35 cellular contexts compared by ENCODE assay signal in the genomic region with DNA sequence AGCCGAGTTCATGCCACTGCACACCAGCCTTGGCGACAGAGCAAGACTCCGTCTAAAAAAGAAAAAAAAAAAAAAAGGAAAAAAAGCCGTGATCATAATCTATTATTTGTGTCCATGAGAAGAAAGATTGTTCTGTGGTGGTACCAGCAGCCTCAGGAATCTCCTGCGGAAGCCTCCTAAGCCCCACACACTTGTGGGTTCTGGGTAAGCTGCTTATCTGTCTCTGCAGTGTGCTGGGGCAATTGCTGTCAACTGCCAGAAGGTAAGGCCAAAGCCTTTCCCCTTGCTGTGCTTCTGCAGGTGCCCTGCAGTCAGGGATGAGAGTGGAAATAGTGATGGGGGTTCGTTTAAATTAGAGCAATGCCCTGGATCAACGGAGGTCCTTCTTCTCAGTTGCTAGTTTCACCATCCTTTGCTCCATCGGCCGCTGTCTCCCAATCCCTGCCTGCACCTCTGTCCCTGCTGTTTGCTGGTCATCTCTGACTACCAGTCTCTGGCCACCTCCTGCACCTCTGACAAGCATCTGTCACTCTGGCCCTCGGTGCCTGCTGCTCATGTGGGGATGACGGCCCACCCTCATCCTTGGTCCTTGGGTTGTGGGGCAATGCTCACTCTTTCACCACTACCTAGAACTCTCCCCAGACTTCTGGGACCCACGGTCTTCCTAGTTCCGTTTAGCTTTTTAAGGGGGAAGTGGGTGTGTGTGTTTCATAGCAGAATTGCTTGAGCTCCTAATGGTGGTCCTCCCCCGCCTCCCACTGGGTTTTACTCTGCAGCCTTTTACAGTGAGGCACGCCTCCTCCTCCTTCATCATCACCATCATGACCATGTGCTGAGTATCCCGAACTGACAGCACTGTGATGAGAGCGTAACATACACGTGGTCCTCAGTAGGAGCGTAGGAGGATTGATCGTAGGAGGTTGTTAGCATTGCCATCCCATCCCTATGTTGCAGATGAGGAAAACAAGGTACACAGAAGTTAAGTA. TPM values are rescaled to one million over a fixed set of nuclear protein-coding genes. Genes with fewer than 3 reads are reported as not detected.
DNase-seq lines count a peak whose midpoint lies in the region; ATAC-seq, FAIRE-seq and TF ChIP-seq lines count a peak whose summit lies in the region.
"Had no signal": no experiment of that assay in that cellular context is flagged by ENCODE, and none has a peak within 500 bp of the region (broad histone marks: within the 10 kb centered on the region; RNA-seq: fewer than 3 reads in every experiment).

No MANE protein-coding gene starts in this region.

- H2BK120ac ChIP-seq in neuronal stem cell (ENCODE audit: low read depth, low read length) = no peak overlapping the region

- H3K14ac ChIP-seq in neuronal stem cell (ENCODE audit: low read length) = no peak overlapping the region

- no peaks in the 10 kb centered on the region for H4K20me1 ChIP-seq in HepG2 (ENCODE audit: insufficient read depth, low read length)

- H3K79me1 ChIP-seq in neuronal stem cell (ENCODE audit: low read depth, low read length) = no peaks in the 10 kb centered on the region

- intact Hi-C loops in HepG2 (cut with micrococcal nuclease; ENCODE audit: unreplicated experiment) = no loop called here
- intact Hi-C loops in right lobe of liver (cut with DNase I) = no loop called here

- no peak overlapping the region for H3K27ac ChIP-seq in HepG2 (ENCODE audit: extremely low read length, insufficient read depth, low read length)
- H3K27ac ChIP-seq in right lobe of liver = no peak overlapping the region
- H3K27ac ChIP-seq in WERI-Rb-1 = peak overlapping the region; percentile 80
- H3K27ac ChIP-seq in neuronal stem cell (replicated peaks; ENCODE audit: low read length) = no peak overlapping the region
- H3K27ac ChIP-seq: heart right ventricle, KMS-11, PC-9, suprapubic skin, uterus had no signal

- POLR2A ChIA-PET in HepG2 (lab: Yijun Ruan, JAX) = no interaction called here

- H3K36me3 ChIP-seq in HepG2 (replicated peaks in 1 of 2; ENCODE audit: control insufficient read depth in 1 of 2, insufficient read depth in 2 of 2, low read length in 2 of 2) (no peaks in the 10 kb centered on the region), right lobe of liver (no peaks in the 10 kb centered on the region), WERI-Rb-1 (no peaks in the 10 kb centered on the region), neuronal stem cell (replicated peaks in 1 of 2; ENCODE audit: control insufficient read depth in 2 of 2, insufficient read depth in 2 of 2, low read length in 2 of 2) (no peaks in the 10 kb centered on the region), MG63 (no peaks in the 10 kb centered on the region)
- H3K36me3 ChIP-seq: HAP-1, heart right ventricle, suprapubic skin, uterus had no signal

- TF ChIP-seq RAD21 in HepG2 (CRISPR knock-in tag; IDR thresholded peaks at IDR 0.05) = no peak

- TF ChIP-seq CTCF in HepG2 (CRISPR knock-in tag; IDR thresholded peaks at IDR 0.05) = no peak
- no peak for TF ChIP-seq CTCF in right lobe of liver (IDR thresholded peaks at IDR 0.05)
- TF ChIP-seq CTCF in WERI-Rb-1 (IDR thresholded peaks at IDR 0.05; ENCODE audit: low read depth, low read length) = no peak

- DNase-seq in HepG2 (ENCODE audit: low spot score) = no peak
- no peak for DNase-seq in right lobe of liver
- peak; percentile 85 for DNase-seq in WERI-Rb-1
- no peak for DNase-seq in neuronal stem cell (ENCODE audit: low spot score)
- no peak for DNase-seq in activated CD8-positive, alpha-beta memory T cell treated with anti-CD3 and anti-CD28 coated beads, Interleukin-2, amount 10 ng/mL, durations not matched to agents 7 days and 5 days
- DNase-seq in SKM-1 (lab: John Stamatoyannopoulos, UW; ENCODE audit: unreplicated experiment) = no peak
- no peak for DNase-seq in MG63
- DNase-seq: activated CD4-positive, alpha-beta T cell treated with anti-CD3 and anti-CD28 coated beads, Interleukin-2, amount 50 U/mL, for 4 hours; activated naive CD4-positive, alpha-beta T cell treated with anti-CD3 and anti-CD28 coated beads for 36 hours; amniotic stem cell; CD4-positive, alpha-beta memory T cell; DMS53; foreskin fibroblast; heart right ventricle; left cardiac atrium; mammary epithelial cell; NCI-H1694; NCI-H2171; NCI-H510A treated with DMSO at 0.1 percent for 48 hours; nephron progenitor cell; NK-92 treated with Interleukin-12 subunit alpha and Interleukin-12 subunit beta, amount 100 ng/mL, for 24 hours; PC-9; SHP77; stimulated activated naive CD4-positive, alpha-beta T cell; SW 1271; T-helper 9 cell had no signal

- H4K8ac ChIP-seq in neuronal stem cell (ENCODE audit: low read depth, low read length) = no peak overlapping the region

- H3K4me1 Mint-ChIP-seq in activated CD8-positive, alpha-beta memory T cell treated with anti-CD3 and anti-CD28 coated beads, Interleukin-2, amount 10 ng/mL, durations not matched to agents 7 days and 5 days = no peaks in the 10 kb centered on the region

- TF ChIP-seq EP300 in HepG2 (IDR thresholded peaks at IDR 0.05; ENCODE audit: low read depth in 2 of 2, low read length in 2 of 2) (no peak), HepG2 (CRISPR knock-in tag; IDR thresholded peaks at IDR 0.05; ENCODE audit: borderline replicate concordance) (no peak)

- TF ChIP-seq POLR2A in HepG2 (IDR thresholded peaks at IDR 0.05; ENCODE audit: insufficient read depth in 1 of 2, low read depth in 2 of 2, low read length in 2 of 2) (no peak), right lobe of liver (IDR thresholded peaks at IDR 0.05) (no peak)

- peaks cover 1 to 19% of the 10 kb centered on the region in 2 experiments; a peak in 4 of 5 replicates for H3K27me3 ChIP-seq in HepG2 (ENCODE audit: control insufficient read depth in 1 of 2, insufficient read depth in 2 of 2, low read length in 2 of 2)
- no peaks in the 10 kb centered on the region for H3K27me3 ChIP-seq in right lobe of liver
- no peaks in the 10 kb centered on the region for H3K27me3 ChIP-seq in WERI-Rb-1 (ENCODE audit: insufficient read depth, low read depth, severe bottlenecking)
- H3K27me3 ChIP-seq in neuronal stem cell (ENCODE audit: control insufficient read depth in 3 of 3, insufficient read depth in 3 of 3, low read depth in 1 of 3, low read length in 3 of 3) = peaks cover 0 to 37% (median 0%) of the 10 kb centered on the region in 3 experiments
- H3K27me3 ChIP-seq in MG63 = peaks cover 2% of the 10 kb centered on the region; the same call in 1 of the 2 replicates
- H3K27me3 ChIP-seq: suprapubic skin, uterus had no signal

- no peak overlapping the region for H3K4me3 Mint-ChIP-seq in activated CD8-positive, alpha-beta memory T cell treated with anti-CD3 and anti-CD28 coated beads, Interleukin-2, amount 10 ng/mL, durations not matched to agents 7 days and 5 days
- H3K4me3 Mint-ChIP-seq: activated naive CD4-positive, alpha-beta T cell treated with anti-CD3 and anti-CD28 coated beads for 36 hours; CD4-positive, alpha-beta memory T cell; nephron progenitor cell had no signal

- 45% methylated on average over 18 of the region's 20 CpGs for WGBS in HepG2 (ENCODE audit: low lambda C conversion rate)
- WGBS in right lobe of liver (ENCODE audit: insufficient coverage, low coverage, low lambda C conversion rate, missing lambda C conversion rate) = 76% methylated on average over 14 of the region's 20 CpGs
- WGBS in neuronal stem cell (ENCODE audit: extremely low coverage in 2 of 2, insufficient read length in 2 of 2, insufficient replicate concordance in 1 of 2), 2 donors = no CpG with 5 or more reads among the region's 20 CpGs

- no peaks in the 10 kb centered on the region for H3K9me3 Mint-ChIP-seq in activated CD8-positive, alpha-beta memory T cell treated with anti-CD3 and anti-CD28 coated beads, Interleukin-2, amount 10 ng/mL, durations not matched to agents 7 days and 5 days (ENCODE audit: low read depth)
- H3K9me3 Mint-ChIP-seq: activated naive CD4-positive, alpha-beta T cell treated with anti-CD3 and anti-CD28 coated beads for 36 hours; CD4-positive, alpha-beta memory T cell; nephron progenitor cell had no signal

- H3K4me3 ChIP-seq in HepG2 (replicated peaks in 1 of 3; ENCODE audit: insufficient read depth in 1 of 3, low read depth in 2 of 3, low read length in 3 of 3) = no peak overlapping the region
- no peak overlapping the region for H3K4me3 ChIP-seq in right lobe of liver
- H3K4me3 ChIP-seq in WERI-Rb-1 (ENCODE audit: low read depth, low read length) = no peak overlapping the region; the same call in 1 of the 2 replicates
- H3K4me3 ChIP-seq in neuronal stem cell (ENCODE audit: low read length in 2 of 2) = no peak overlapping the region
- no peak overlapping the region for H3K4me3 ChIP-seq in MG63
- H3K4me3 ChIP-seq: HAP-1, heart right ventricle, PC-9, suprapubic skin, uterus had no signal

- H3K18ac ChIP-seq in neuronal stem cell (ENCODE audit: low read length) = no peak overlapping the region

- no peaks in the 10 kb centered on the region for H3K36me3 Mint-ChIP-seq in activated CD8-positive, alpha-beta memory T cell treated with anti-CD3 and anti-CD28 coated beads, Interleukin-2, amount 10 ng/mL, durations not matched to agents 7 days and 5 days
- H3K36me3 Mint-ChIP-seq: CD4-positive, alpha-beta memory T cell had no signal

- ATAC-seq in HepG2 = no peak; the same call in 2 of the 3 replicates
- no peak for ATAC-seq in right lobe of liver
- ATAC-seq in activated CD8-positive, alpha-beta memory T cell treated with anti-CD3 and anti-CD28 coated beads, Interleukin-2, amount 10 ng/mL, durations not matched to agents 7 days and 5 days = no peak
- ATAC-seq in HG02759 (IDR thresholded peaks at IDR 0.05; ENCODE audit: unreplicated experiment) = no peak
- ATAC-seq: esophagus mucosa, heart right ventricle, left cardiac atrium had no signal

- no peak overlapping the region for H3K23ac ChIP-seq in neuronal stem cell (ENCODE audit: low read depth, low read length, poor library complexity)

- FAIRE-seq in HepG2 (lab: Jason Lieb, UNC) = no peak
- FAIRE-seq: A204.1, colon had no signal

- H3K4me2 ChIP-seq in HepG2 (ENCODE audit: low read depth, low read length) (no peak overlapping the region), neuronal stem cell (ENCODE audit: insufficient read depth, low read length, poor library complexity, severe bottlenecking) (no peak overlapping the region)
- H3K4me2 ChIP-seq: KMS-11, PC-9 had no signal

- no peak overlapping the region for H2BK15ac ChIP-seq in neuronal stem cell (ENCODE audit: low read length)

- H2BK5ac ChIP-seq in neuronal stem cell (ENCODE audit: low read length) = no peak overlapping the region

- in situ Hi-C loops in HepG2 (cut with HindIII; ENCODE audit: extremely low pct_ligation_motif_present, low pct_unique_long_range_greater_than_20kb) = no loop called here

- H4K91ac ChIP-seq in neuronal stem cell (ENCODE audit: low read depth, low read length, poor library complexity) = no peak overlapping the region

- BruUV-seq in HepG2 (replicated peaks; lab: Mats Ljungman, UMichigan) = no TSS peak

- no peak overlapping the region for H3K4ac ChIP-seq in neuronal stem cell (ENCODE audit: low read length)

- no peak overlapping the region for H2AFZ ChIP-seq in HepG2 (ENCODE audit: low read length)
- no peak overlapping the region for H2AFZ ChIP-seq in neuronal stem cell (ENCODE audit: low read length)
- H2AFZ ChIP-seq: PC-9 had no signal

- no peak overlapping the region for H3K27ac Mint-ChIP-seq in activated CD8-positive, alpha-beta memory T cell treated with anti-CD3 and anti-CD28 coated beads, Interleukin-2, amount 10 ng/mL, durations not matched to agents 7 days and 5 days
- H3K27ac Mint-ChIP-seq: CD4-positive, alpha-beta memory T cell; nephron progenitor cell had no signal

- H2BK12ac ChIP-seq in neuronal stem cell (ENCODE audit: low read length) = no peak overlapping the region

- no peaks in the 10 kb centered on the region for H3K79me2 ChIP-seq in HepG2 (ENCODE audit: insufficient read depth, low read length)

- H3K9me3 ChIP-seq in HepG2 (ENCODE audit: low read length) (no peaks in the 10 kb centered on the region), right lobe of liver (no peaks in the 10 kb centered on the region), WERI-Rb-1 (ENCODE audit: severe bottlenecking) (no peaks in the 10 kb centered on the region), neuronal stem cell (replicated peaks in 1 of 2; ENCODE audit: control insufficient read depth in 2 of 2, insufficient read depth in 1 of 2, low read depth in 1 of 2, low read length in 2 of 2) (no peaks in the 10 kb centered on the region), MG63 (no peaks in the 10 kb centered on the region)
- H3K9me3 ChIP-seq: HAP-1, heart right ventricle, suprapubic skin, uterus had no signal

- peak overlapping the region; percentile 9 for H2AK5ac ChIP-seq in neuronal stem cell (ENCODE audit: low read depth, low read length)

- H3K27me3 Mint-ChIP-seq in activated CD8-positive, alpha-beta memory T cell treated with anti-CD3 and anti-CD28 coated beads, Interleukin-2, amount 10 ng/mL, durations not matched to agents 7 days and 5 days = peaks cover 24% of the 10 kb centered on the region

- H3K9ac ChIP-seq in HepG2 (ENCODE audit: insufficient read depth, low read depth, low read length) (no peak overlapping the region), neuronal stem cell (ENCODE audit: low read depth, low read length, poor library complexity) (no peak overlapping the region)
- H3K9ac ChIP-seq: KMS-11 had no signal

- H3K4me1 ChIP-seq in HepG2 (ENCODE audit: insufficient read depth, low read length) (peaks cover 7% of the 10 kb centered on the region; the same call in 1 of the 2 replicates), right lobe of liver (no peaks in the 10 kb centered on the region), neuronal stem cell (ENCODE audit: control insufficient read depth in 2 of 2, insufficient read depth in 1 of 2, low read depth in 1 of 2, low read length in 2 of 2) (no peaks in the 10 kb centered on the region)
- H3K4me1 ChIP-seq: HAP-1, heart right ventricle, suprapubic skin, uterus had no signal

- CTCF ChIA-PET in HepG2 (lab: Yijun Ruan, JAX; ENCODE audit: low intra/inter-chr PET ratio, low total read pairs) = no interaction called here
- CTCF ChIA-PET in activated CD8-positive, alpha-beta memory T cell treated with anti-CD3 and anti-CD28 coated beads, Interleukin-2, amount 10 ng/mL, durations not matched to agents 7 days and 5 days (lab: Charles Lee) = interaction anchor here (1.8 kb wide), 1 partner anchor 108 kb away, joined by 6 read pairs; no protein-coding TSS in a partner anchor

RNA-seq across cellular contexts. Expression of a gene that starts 25.5 kb away (rescaled TPM):
- 3.4 and 22.2 TPM in 2 replicates for total RNA-seq in HepG2 (2016; rRNA removed; fragmentation: Illumina TruSeq; extraction: Trizol)
- 16.0 and 17.2 TPM in 2 replicates for total RNA-seq in HepG2 (2016; cell fraction: cytosol; rRNA removed; fragmentation: Illumina TruSeq; extraction: Trizol; ENCODE audit: low read depth)
- 2.6 and 23.2 TPM in 2 replicates for total RNA-seq in HepG2 (2016; cell fraction: insoluble cytoplasmic fraction; rRNA removed; fragmentation: Illumina TruSeq; extraction: Trizol)
- 2.9 and 4.1 TPM in 2 replicates for total RNA-seq in HepG2 (2016; cell fraction: membrane; rRNA removed; fragmentation: Illumina TruSeq; extraction: Trizol)
- total RNA-seq in HepG2 (2016; cell fraction: nucleus; rRNA removed; fragmentation: Illumina TruSeq; extraction: Trizol) = 31.4 and 33.6 TPM in 2 replicates
- 35.2 and 59.2 TPM in 2 replicates for polyA plus RNA-seq in HepG2 (2011; rRNA removed)
- polyA plus RNA-seq in HepG2 (2011; cell fraction: cytosol; rRNA removed) = 5.2 and 6.9 TPM in 2 replicates
- 977 and 1,005 TPM in 2 replicates for polyA plus RNA-seq in HepG2 (2011; cell fraction: nucleus; rRNA removed)
- 28.8 and 40.2 TPM in 2 replicates for polyA plus RNA-seq in HepG2 (2012)
- 0.42 and 0.59 TPM in 2 replicates for polyA plus RNA-seq in HepG2 (2016; cell fraction: cytosol; fragmentation: Illumina TruSeq; extraction: Trizol; ENCODE audit: low read depth)
- polyA plus RNA-seq in HepG2 (2016; cell fraction: insoluble cytoplasmic fraction; fragmentation: Illumina TruSeq; extraction: Trizol; ENCODE audit: low read depth) = 2.7 and 3.7 TPM in 2 replicates
- polyA plus RNA-seq in HepG2 (2016; cell fraction: membrane; fragmentation: Illumina TruSeq; extraction: Trizol; ENCODE audit: low read depth) = 1.1 and 1.5 TPM in 2 replicates
- polyA plus RNA-seq in HepG2 (2016; cell fraction: nucleus; fragmentation: Illumina TruSeq; extraction: Trizol; ENCODE audit: insufficient read depth, low read depth) = 155 and 159 TPM in 2 replicates
- 1.3 and 22.4 TPM in 2 replicates for polyA minus RNA-seq in HepG2 (2011; rRNA and poly(A)+ RNA removed; ENCODE audit: low replicate concordance)
- 3.4 and 5.3 TPM in 2 replicates for polyA minus RNA-seq in HepG2 (2011; cell fraction: cytosol; rRNA and poly(A)+ RNA removed)
- polyA minus RNA-seq in HepG2 (2011; cell fraction: nucleus; rRNA and poly(A)+ RNA removed) = 74.3 and 78.8 TPM in 2 replicates
- total RNA-seq in right lobe of liver = 10 to 100 TPM; 19.5 to 97.2 (median 64.8) TPM
- 7.2 TPM for polyA plus RNA-seq in neuronal stem cell (2013, experiment 1 of 2)
- 7.1 TPM for polyA plus RNA-seq in neuronal stem cell (2013, experiment 2 of 2)
- total RNA-seq in activated CD8-positive, alpha-beta memory T cell treated with anti-CD3 and anti-CD28 coated beads, Interleukin-2, amount 10 ng/mL, durations not matched to agents 7 days and 5 days = not detected
- total RNA-seq in MG63 (2014; rRNA removed; shearing (Covaris generic); ENCODE audit: low replicate concordance) = 0.03 TPM in 1 of 2 replicates, not detected in the other
- total RNA-seq: activated naive CD4-positive, alpha-beta T cell treated with anti-CD3 and anti-CD28 coated beads for 36 hours; CD4-positive, alpha-beta memory T cell; mammary epithelial cell; PC-9 had no signal
- polyA plus RNA-seq: CD4-positive, alpha-beta memory T cell; mammary epithelial cell had no signal

RNA-seq across cellular contexts. Expression of a gene that starts 27.4 kb away (rescaled TPM):
- total RNA-seq in HepG2 (2016; rRNA removed; fragmentation: Illumina TruSeq; extraction: Trizol) (2.8 and 2.9 TPM in 2 replicates), right lobe of liver (10 to 100 TPM in 3 of 6 experiments, 1 to 10 TPM in 3; 8.2 to 12.1 (median 10.5) TPM)
- 2.6 and 3.9 TPM in 2 replicates for total RNA-seq in HepG2 (2016; cell fraction: cytosol; rRNA removed; fragmentation: Illumina TruSeq; extraction: Trizol; ENCODE audit: low read depth)
- 2.3 and 2.8 TPM in 2 replicates for total RNA-seq in HepG2 (2016; cell fraction: insoluble cytoplasmic fraction; rRNA removed; fragmentation: Illumina TruSeq; extraction: Trizol)
- total RNA-seq in HepG2 (2016; cell fraction: membrane; rRNA removed; fragmentation: Illumina TruSeq; extraction: Trizol) = 5.2 and 5.5 TPM in 2 replicates
- 2.5 and 4.7 TPM in 2 replicates for total RNA-seq in HepG2 (2016; cell fraction: nucleus; rRNA removed; fragmentation: Illumina TruSeq; extraction: Trizol)
- polyA plus RNA-seq in HepG2 (2011; rRNA removed) = 4.7 and 4.8 TPM in 2 replicates
- 4.9 and 5.7 TPM in 2 replicates for polyA plus RNA-seq in HepG2 (2011; cell fraction: cytosol; rRNA removed)
- 7.5 and 7.9 TPM in 2 replicates for polyA plus RNA-seq in HepG2 (2011; cell fraction: nucleus; rRNA removed)
- 7.3 and 8.9 TPM in 2 replicates for polyA plus RNA-seq in HepG2 (2012)
- 7.6 and 11.0 TPM in 2 replicates for polyA plus RNA-seq in HepG2 (2016; cell fraction: cytosol; fragmentation: Illumina TruSeq; extraction: Trizol; ENCODE audit: low read depth)
- 7.4 and 10.7 TPM in 2 replicates for polyA plus RNA-seq in HepG2 (2016; cell fraction: insoluble cytoplasmic fraction; fragmentation: Illumina TruSeq; extraction: Trizol; ENCODE audit: low read depth)
- polyA plus RNA-seq in HepG2 (2016; cell fraction: membrane; fragmentation: Illumina TruSeq; extraction: Trizol; ENCODE audit: low read depth) = 17.1 and 18.8 TPM in 2 replicates
- polyA plus RNA-seq in HepG2 (2016; cell fraction: nucleus; fragmentation: Illumina TruSeq; extraction: Trizol; ENCODE audit: insufficient read depth, low read depth) = 13.0 and 14.1 TPM in 2 replicates
- polyA minus RNA-seq in HepG2 (2011; rRNA and poly(A)+ RNA removed; ENCODE audit: low replicate concordance) = 0.61 and 6.7 TPM in 2 replicates
- 3.9 and 5.5 TPM in 2 replicates for polyA minus RNA-seq in HepG2 (2011; cell fraction: cytosol; rRNA and poly(A)+ RNA removed)
- polyA minus RNA-seq in HepG2 (2011; cell fraction: nucleus; rRNA and poly(A)+ RNA removed) = 4.0 and 4.8 TPM in 2 replicates
- polyA plus RNA-seq in neuronal stem cell (2013, experiment 1 of 2) = 1.4 TPM
- 1.7 TPM for polyA plus RNA-seq in neuronal stem cell (2013, experiment 2 of 2)
- total RNA-seq in activated CD8-positive, alpha-beta memory T cell treated with anti-CD3 and anti-CD28 coated beads, Interleukin-2, amount 10 ng/mL, durations not matched to agents 7 days and 5 days = not detected
- total RNA-seq in MG63 (2014; rRNA removed; shearing (Covaris generic); ENCODE audit: low replicate concordance) = not detected in 2 replicates
- total RNA-seq: activated naive CD4-positive, alpha-beta T cell treated with anti-CD3 and anti-CD28 coated beads for 36 hours; CD4-positive, alpha-beta memory T cell; esophagus mucosa; HT1080; mammary epithelial cell; PC-9 had no signal
- polyA plus RNA-seq: CD4-positive, alpha-beta memory T cell; mammary epithelial cell had no signal

RNA-seq across cellular contexts. Expression of a gene that starts 43.9 kb away (rescaled TPM):
- 109 and 118 TPM in 2 replicates for total RNA-seq in HepG2 (2016; rRNA removed; fragmentation: Illumina TruSeq; extraction: Trizol)
- total RNA-seq in HepG2 (2016; cell fraction: cytosol; rRNA removed; fragmentation: Illumina TruSeq; extraction: Trizol; ENCODE audit: low read depth) = 85.0 and 90.2 TPM in 2 replicates
- 113 and 114 TPM in 2 replicates for total RNA-seq in HepG2 (2016; cell fraction: insoluble cytoplasmic fraction; rRNA removed; fragmentation: Illumina TruSeq; extraction: Trizol)
- 110 and 111 TPM in 2 replicates for total RNA-seq in HepG2 (2016; cell fraction: membrane; rRNA removed; fragmentation: Illumina TruSeq; extraction: Trizol)
- total RNA-seq in HepG2 (2016; cell fraction: nucleus; rRNA removed; fragmentation: Illumina TruSeq; extraction: Trizol) = 97.2 and 98.4 TPM in 2 replicates
- polyA plus RNA-seq in HepG2 (2011; rRNA removed) = 165 and 194 TPM in 2 replicates
- polyA plus RNA-seq in HepG2 (2011; cell fraction: cytosol; rRNA removed) = 159 and 209 TPM in 2 replicates
- 292 and 351 TPM in 2 replicates for polyA plus RNA-seq in HepG2 (2011; cell fraction: nucleus; rRNA removed)
- polyA plus RNA-seq in HepG2 (2012) = 85.4 and 92.7 TPM in 2 replicates
- 70.3 and 83.0 TPM in 2 replicates for polyA plus RNA-seq in HepG2 (2016; cell fraction: cytosol; fragmentation: Illumina TruSeq; extraction: Trizol; ENCODE audit: low read depth)
- 116 and 125 TPM in 2 replicates for polyA plus RNA-seq in HepG2 (2016; cell fraction: insoluble cytoplasmic fraction; fragmentation: Illumina TruSeq; extraction: Trizol; ENCODE audit: low read depth)
- 90.4 and 98.9 TPM in 2 replicates for polyA plus RNA-seq in HepG2 (2016; cell fraction: membrane; fragmentation: Illumina TruSeq; extraction: Trizol; ENCODE audit: low read depth)
- polyA plus RNA-seq in HepG2 (2016; cell fraction: nucleus; fragmentation: Illumina TruSeq; extraction: Trizol; ENCODE audit: insufficient read depth, low read depth) = 259 and 265 TPM in 2 replicates
- polyA minus RNA-seq in HepG2 (2011; rRNA and poly(A)+ RNA removed; ENCODE audit: low replicate concordance) = 73.2 and 182 TPM in 2 replicates
- 38.2 and 41.4 TPM in 2 replicates for polyA minus RNA-seq in HepG2 (2011; cell fraction: cytosol; rRNA and poly(A)+ RNA removed)
- polyA minus RNA-seq in HepG2 (2011; cell fraction: nucleus; rRNA and poly(A)+ RNA removed) = 89.4 and 96.7 TPM in 2 replicates
- 10 to 100 TPM; 27.4 to 65.7 (median 35.3) TPM for total RNA-seq in right lobe of liver
- 80.4 TPM for polyA plus RNA-seq in neuronal stem cell (2013, experiment 1 of 2)
- 80.9 TPM for polyA plus RNA-seq in neuronal stem cell (2013, experiment 2 of 2)
- 100 to 1,000 TPM in 1 of 2 experiments, 10 to 100 TPM in 1; 84.3 to 104 TPM for total RNA-seq in activated CD8-positive, alpha-beta memory T cell treated with anti-CD3 and anti-CD28 coated beads, Interleukin-2, amount 10 ng/mL, durations not matched to agents 7 days and 5 days
- total RNA-seq in MG63 (2014; rRNA removed; shearing (Covaris generic); ENCODE audit: low replicate concordance) = 138 and 139 TPM in 2 replicates

RNA-seq across cellular contexts. Expression of a gene that starts 44.0 kb away (rescaled TPM):
- total RNA-seq in HepG2 (2016; rRNA removed; fragmentation: Illumina TruSeq; extraction: Trizol) (5.2 and 13.5 TPM in 2 replicates), right lobe of liver (1 to 10 TPM; 1.8 to 2.9 (median 2.5) TPM)
- 6.6 and 7.6 TPM in 2 replicates for total RNA-seq in HepG2 (2016; cell fraction: cytosol; rRNA removed; fragmentation: Illumina TruSeq; extraction: Trizol; ENCODE audit: low read depth)
- total RNA-seq in HepG2 (2016; cell fraction: insoluble cytoplasmic fraction; rRNA removed; fragmentation: Illumina TruSeq; extraction: Trizol) = 3.5 and 14.3 TPM in 2 replicates
- total RNA-seq in HepG2 (2016; cell fraction: membrane; rRNA removed; fragmentation: Illumina TruSeq; extraction: Trizol) = 5.6 and 6.9 TPM in 2 replicates
- total RNA-seq in HepG2 (2016; cell fraction: nucleus; rRNA removed; fragmentation: Illumina TruSeq; extraction: Trizol) = 19.4 and 22.0 TPM in 2 replicates
- polyA plus RNA-seq in HepG2 (2011; rRNA removed) = 11.4 and 14.3 TPM in 2 replicates
- 5.5 and 6.4 TPM in 2 replicates for polyA plus RNA-seq in HepG2 (2011; cell fraction: cytosol; rRNA removed)
- polyA plus RNA-seq in HepG2 (2011; cell fraction: nucleus; rRNA removed) = 41.8 and 47.0 TPM in 2 replicates
- 5.4 and 6.1 TPM in 2 replicates for polyA plus RNA-seq in HepG2 (2012)
- 2.0 and 2.6 TPM in 2 replicates for polyA plus RNA-seq in HepG2 (2016; cell fraction: cytosol; fragmentation: Illumina TruSeq; extraction: Trizol; ENCODE audit: low read depth)
- 4.8 and 5.5 TPM in 2 replicates for polyA plus RNA-seq in HepG2 (2016; cell fraction: insoluble cytoplasmic fraction; fragmentation: Illumina TruSeq; extraction: Trizol; ENCODE audit: low read depth)
- polyA plus RNA-seq in HepG2 (2016; cell fraction: membrane; fragmentation: Illumina TruSeq; extraction: Trizol; ENCODE audit: low read depth) = 3.7 and 4.4 TPM in 2 replicates
- polyA plus RNA-seq in HepG2 (2016; cell fraction: nucleus; fragmentation: Illumina TruSeq; extraction: Trizol; ENCODE audit: insufficient read depth, low read depth) = 50.3 and 58.1 TPM in 2 replicates
- 29.7 and 47.2 TPM in 2 replicates for polyA minus RNA-seq in HepG2 (2011; rRNA and poly(A)+ RNA removed; ENCODE audit: low replicate concordance)
- 5.3 and 6.0 TPM in 2 replicates for polyA minus RNA-seq in HepG2 (2011; cell fraction: cytosol; rRNA and poly(A)+ RNA removed)
- 26.4 and 31.7 TPM in 2 replicates for polyA minus RNA-seq in HepG2 (2011; cell fraction: nucleus; rRNA and poly(A)+ RNA removed)
- polyA plus RNA-seq in neuronal stem cell (2013, experiment 1 of 2) = 18.1 TPM
- polyA plus RNA-seq in neuronal stem cell (2013, experiment 2 of 2) = 18.8 TPM
- 1 to 10 TPM; 3.4 to 4.1 TPM for total RNA-seq in activated CD8-positive, alpha-beta memory T cell treated with anti-CD3 and anti-CD28 coated beads, Interleukin-2, amount 10 ng/mL, durations not matched to agents 7 days and 5 days
- 2.6 and 2.9 TPM in 2 replicates for total RNA-seq in MG63 (2014; rRNA removed; shearing (Covaris generic); ENCODE audit: low replicate concordance)
